In genomic region chr5:43008369-43009158, GRCh38 we compare ENCODE assay signal across 8 cellular contexts. TPM values are rescaled to one million over a fixed set of nuclear protein-coding genes. Genes with fewer than 3 reads are reported as not detected.
A peak's percentile ranks its signal among the peaks of the same experiment; 100 is the strongest.
DNase-seq lines count a peak whose midpoint lies in the region; ATAC-seq and TF ChIP-seq lines count a peak whose summit lies in the region.

No MANE protein-coding gene starts in this region.

- no peaks in the 10 kb centered on the region for H3K9me3 Mint-ChIP-seq in activated T-cell treated with anti-CD3 and anti-CD28 coated beads, Interleukin-2, amount 50 U/mL, for 72 hours
- peaks cover 7% of the 10 kb centered on the region for H3K9me3 Mint-ChIP-seq in nephron progenitor cell
- H3K9me3 Mint-ChIP-seq in stimulated activated naive CD8-positive, alpha-beta T cell treated with anti-CD3 and anti-CD28 coated beads, Interleukin-15, amount 100 ng/mL, for 72 hours = no peaks in the 10 kb centered on the region

- peak; percentile 70 to 73 for TF ChIP-seq POLR2A in Peyer's patch (IDR thresholded peaks at IDR 0.05)

- no peaks in the 10 kb centered on the region for H3K27me3 Mint-ChIP-seq in activated T-cell treated with anti-CD3 and anti-CD28 coated beads, Interleukin-2, amount 50 U/mL, for 72 hours (ENCODE audit: low read depth)
- H3K27me3 Mint-ChIP-seq in nephron progenitor cell (ENCODE audit: low read depth, poor library complexity) = peaks cover 93% of the 10 kb centered on the region
- H3K27me3 Mint-ChIP-seq in stimulated activated naive CD8-positive, alpha-beta T cell treated with anti-CD3 and anti-CD28 coated beads, Interleukin-15, amount 100 ng/mL, for 72 hours = no peaks in the 10 kb centered on the region

- H3K36me3 ChIP-seq in Peyer's patch (no peaks in the 10 kb centered on the region), fibroblast of lung (ENCODE audit: control insufficient read depth, insufficient read depth, low read length) (no peaks in the 10 kb centered on the region)

- peak overlapping the region; percentile 89 to 91 for H3K4me3 Mint-ChIP-seq in activated T-cell treated with anti-CD3 and anti-CD28 coated beads, Interleukin-2, amount 50 U/mL, for 72 hours
- H3K4me3 Mint-ChIP-seq in nephron progenitor cell = peak overlapping the region; percentile 85
- peak overlapping the region; percentile 90 to 95 for H3K4me3 Mint-ChIP-seq in stimulated activated naive CD8-positive, alpha-beta T cell treated with anti-CD3 and anti-CD28 coated beads, Interleukin-15, amount 100 ng/mL, for 72 hours

- no peaks in the 10 kb centered on the region for H4K20me1 ChIP-seq in fibroblast of lung (ENCODE audit: control insufficient read depth, extremely low read depth, insufficient read depth, low read length)

- DNase-seq in DMS53 (lab: John Stamatoyannopoulos, UW) = peak; percentile 96
- peak; percentile 91 to 92 for DNase-seq in Kasumi-1 (lab: John Stamatoyannopoulos, UW)
- peak; percentile 88 to 97 (median 91) for DNase-seq in Peyer's patch
- DNase-seq in activated T-cell treated with anti-CD3 and anti-CD28 coated beads, Interleukin-2, amount 50 U/mL, for 72 hours = peak; percentile 89 to 92
- DNase-seq in fibroblast of lung (ENCODE audit: low read depth in 2 of 2) = peak; percentile 93 to 96
- DNase-seq in nephron progenitor cell = peak; percentile 85
- DNase-seq in stimulated activated naive CD8-positive, alpha-beta T cell treated with anti-CD3 and anti-CD28 coated beads, Interleukin-15, amount 100 ng/mL, for 72 hours = peak; percentile 93 to 95

- peak; percentile 55 for ATAC-seq in GM21723 (IDR thresholded peaks at IDR 0.05; ENCODE audit: unreplicated experiment)
- peak; percentile 67 to 71 for ATAC-seq in activated T-cell treated with anti-CD3 and anti-CD28 coated beads, Interleukin-2, amount 50 U/mL, for 72 hours (replicated peaks in 1 of 2)
- peak; percentile 79 for ATAC-seq in stimulated activated naive CD8-positive, alpha-beta T cell treated with anti-CD3 and anti-CD28 coated beads, Interleukin-15, amount 100 ng/mL, for 72 hours

- no peaks in the 10 kb centered on the region for H3K36me3 Mint-ChIP-seq in activated T-cell treated with anti-CD3 and anti-CD28 coated beads, Interleukin-2, amount 50 U/mL, for 72 hours (ENCODE audit: insufficient read depth in 2 of 2)
- H3K36me3 Mint-ChIP-seq in nephron progenitor cell (ENCODE audit: low read depth) = peaks cover 4% of the 10 kb centered on the region

- TF ChIP-seq CTCF in Peyer's patch (IDR thresholded peaks at IDR 0.05) (peak in 3 of 6 experiments; percentile 1 to 20 (median 8)), fibroblast of lung (conservative IDR thresholded peaks at IDR 0.05 in 1 of 2, IDR thresholded peaks at IDR 0.05 in 1 of 2; ENCODE audit: low read depth in 1 of 2, low read length in 2 of 2) (no peak), nephron progenitor cell (IDR thresholded peaks at IDR 0.05) (no peak)

- H3K4me2 ChIP-seq in fibroblast of lung (ENCODE audit: extremely low read depth, insufficient read depth, low read length) = peak overlapping the region; percentile 83

- no peaks in the 10 kb centered on the region for H3K79me2 ChIP-seq in fibroblast of lung (ENCODE audit: control insufficient read depth, insufficient read depth, low read length)

- peaks cover 41% of the 10 kb centered on the region for H3K4me1 Mint-ChIP-seq in activated T-cell treated with anti-CD3 and anti-CD28 coated beads, Interleukin-2, amount 50 U/mL, for 72 hours (ENCODE audit: low read depth)
- peaks cover 21% of the 10 kb centered on the region for H3K4me1 Mint-ChIP-seq in nephron progenitor cell
- H3K4me1 Mint-ChIP-seq in stimulated activated naive CD8-positive, alpha-beta T cell treated with anti-CD3 and anti-CD28 coated beads, Interleukin-15, amount 100 ng/mL, for 72 hours = peaks cover 28% of the 10 kb centered on the region

- peak overlapping the region; percentile 85 to 93 (median 87) for H3K27ac ChIP-seq in Peyer's patch
- peak overlapping the region; percentile 82 for H3K27ac ChIP-seq in fibroblast of lung (ENCODE audit: insufficient read depth, low read length)

- H3K9ac ChIP-seq in fibroblast of lung (ENCODE audit: insufficient read depth, low read length) = peak overlapping the region; percentile 42

- H3K9me3 ChIP-seq in Peyer's patch (no peaks in the 10 kb centered on the region), fibroblast of lung (ENCODE audit: control insufficient read depth, insufficient read depth, low read depth, low read length) (no peaks in the 10 kb centered on the region)

- peak overlapping the region; percentile 91 for H3K27ac Mint-ChIP-seq in activated T-cell treated with anti-CD3 and anti-CD28 coated beads, Interleukin-2, amount 50 U/mL, for 72 hours
- no peak overlapping the region for H3K27ac Mint-ChIP-seq in nephron progenitor cell
- peak overlapping the region; percentile 93 to 96 for H3K27ac Mint-ChIP-seq in stimulated activated naive CD8-positive, alpha-beta T cell treated with anti-CD3 and anti-CD28 coated beads, Interleukin-15, amount 100 ng/mL, for 72 hours

- peak overlapping the region; percentile 68 for H2AFZ ChIP-seq in fibroblast of lung (ENCODE audit: low read length)

- peaks cover 0 to 4% (median 0%) of the 10 kb centered on the region in 4 donors for H3K4me1 ChIP-seq in Peyer's patch
- peaks cover 6% of the 10 kb centered on the region for H3K4me1 ChIP-seq in fibroblast of lung (ENCODE audit: control insufficient read depth, extremely low read depth, insufficient read depth, low read length)

- H3K4me3 ChIP-seq in Peyer's patch = peak overlapping the region; percentile 47 to 59 (median 55)
- peak overlapping the region; percentile 25 to 71 (median 44) for H3K4me3 ChIP-seq in fibroblast of lung (replicated peaks in 1 of 4; ENCODE audit: control extremely low read depth in 1 of 4, insufficient read depth in 1 of 4, low read depth in 3 of 4, low read length in 4 of 4)

- H3K27me3 ChIP-seq in Peyer's patch (no peaks in the 10 kb centered on the region), fibroblast of lung (ENCODE audit: control insufficient read depth, insufficient read depth, low read length) (no peaks in the 10 kb centered on the region)

RNA-seq across cellular contexts. Expression of gene ANXA2R, which starts 31.6 kb away (rescaled TPM):
- 10 to 100 TPM in 1 of 4 donors, 1 to 10 TPM in 3; 3.9 to 18.2 (median 5.8) TPM for total RNA-seq in Peyer's patch
- total RNA-seq in activated T-cell treated with anti-CD3 and anti-CD28 coated beads, Interleukin-2, amount 50 U/mL, for 72 hours = 10 to 100 TPM in 1 of 2 donors, 1 to 10 TPM in 1; 9.9 to 10.0 TPM
- total RNA-seq in fibroblast of lung = 1.8 and 3.1 TPM in 2 replicates
- polyA plus RNA-seq in fibroblast of lung = 0.61 and 1.4 TPM in 2 replicates
- 0.69 and 2.1 TPM in 2 replicates for polyA plus RNA-seq in fibroblast of lung (2012)
- polyA minus RNA-seq in fibroblast of lung (ENCODE audit: low replicate concordance) = 2.2 and 2.3 TPM in 2 replicates

Comparison
In these comparisons a context has a peak if more than half of its experiments do, and no peak if none do; other contexts are left out.
1. Peak in every context shown above with its lines: DNase-seq, ATAC-seq, H3K4me3 ChIP-seq and H3K27ac ChIP-seq.